In genomic region chr22:23402275-23403151, GRCh38 we compare ENCODE assay signal across 8 cellular contexts.
DNase-seq lines count a peak whose midpoint lies in the region; ATAC-seq, FAIRE-seq and TF ChIP-seq lines count a peak whose summit lies in the region.

No MANE protein-coding gene starts in this region.

- H3K9me2 ChIP-seq in SK-N-SH, result no peaks in the 10 kb centered on the region

- H3K27me3 ChIP-seq in SK-N-SH (ENCODE audit: insufficient read depth) (no peaks in the 10 kb centered on the region), iPS-20b (ENCODE audit: insufficient read depth, low read length) (no peaks in the 10 kb centered on the region)

- H3K27ac ChIP-seq in 22Rv1 (peak overlapping the region; percentile 86), SK-N-SH (ENCODE audit: low read depth in 2 of 2, low read length in 1 of 2) (peak overlapping the region in 1 of 2 experiments; percentile 82; a peak in 2 of 4 replicates), iPS-20b (ENCODE audit: low read length) (no peak overlapping the region)

- no peaks in the 10 kb centered on the region for H4K20me1 ChIP-seq in SK-N-SH (ENCODE audit: insufficient read depth)

- H3K36me3 Mint-ChIP-seq in brain, result no peaks in the 10 kb centered on the region

- peak overlapping the region; percentile 35; the same call in 1 of the 2 replicates for H2AFZ ChIP-seq in SK-N-SH (ENCODE audit: low read depth)

- H3K27ac Mint-ChIP-seq in brain, result peak overlapping the region in 2 of 5 experiments; percentile 43 to 92

- no peak for TF ChIP-seq EP300 in SK-N-SH (IDR thresholded peaks at IDR 0.05; ENCODE audit: borderline replicate concordance in 1 of 2, low read depth in 1 of 2, low read length in 1 of 2)

- H3K9me3 Mint-ChIP-seq in brain, result peaks cover 0 to 12% (median 0%) of the 10 kb centered on the region in 5 experiments

- peaks cover 2% of the 10 kb centered on the region for H3K27me3 Mint-ChIP-seq in brain

- H3K79me2 ChIP-seq in SK-N-SH (ENCODE audit: insufficient read depth), result no peaks in the 10 kb centered on the region

- H3K4me3 ChIP-seq in SK-N-SH (ENCODE audit: low read depth in 2 of 2, low read length in 1 of 2) (peak overlapping the region in 1 of 2 experiments; percentile 45; a peak in 2 of 4 replicates), iPS-20b (ENCODE audit: low read length) (peak overlapping the region; percentile 60; the same call in 1 of the 2 replicates)

- H3F3A ChIP-seq in SK-N-SH (replicated peaks; ENCODE audit: insufficient read depth), result peaks cover 5% of the 10 kb centered on the region

- peak; percentile 79 for TF ChIP-seq RAD21 in SK-N-SH (IDR thresholded peaks at IDR 0.05; ENCODE audit: low read length)

- POLR2A ChIA-PET in SK-N-SH (lab: Yijun Ruan, JAX), result interaction anchor here (1.2 to 1.5 kb wide), 2 partner anchors 34 to 119 kb away, joined by 3 read pairs; no protein-coding TSS in a partner anchor

- peak overlapping the region; percentile 72 for H3K4me2 ChIP-seq in SK-N-SH

- no peaks in the 10 kb centered on the region for H3K36me3 ChIP-seq in SK-N-SH (replicated peaks in 1 of 2; ENCODE audit: control insufficient read depth in 1 of 2, insufficient read depth in 2 of 2, low read length in 1 of 2)
- no peaks in the 10 kb centered on the region for H3K36me3 ChIP-seq in iPS-20b (ENCODE audit: insufficient read depth, low read depth, low read length)

- no peak for ATAC-seq in HG03460 (IDR thresholded peaks at IDR 0.05; ENCODE audit: unreplicated experiment)

- WGBS in SK-N-SH (ENCODE audit: low lambda C conversion rate), result 16% methylated on average over 28 of the region's 82 CpGs

- DNase-seq in GM12892 (ENCODE audit: insufficient read length), result peak; percentile 70
- DNase-seq in HuH-7.5 (ENCODE audit: low spot score), result peak; percentile 86
- peak; percentile 96 for DNase-seq in SK-N-SH
- DNase-seq in stimulated activated CD4-positive, alpha-beta T cell treated with anti-CD3 and anti-CD28 coated beads, Interleukin-12 subunit alpha, Interleukin-12 subunit beta, amount 100 ng/mL, for 48 hours (ENCODE audit: low read depth in 2 of 3, low spot score in 1 of 3), result peak; percentile 25 to 43 (median 35)

- H3K4me3 Mint-ChIP-seq in brain, result peak overlapping the region in 2 of 5 experiments; percentile 51 to 55

- H3K9ac ChIP-seq in SK-N-SH (peak overlapping the region; percentile 31; the same call in 1 of the 2 replicates), iPS-20b (ENCODE audit: low read depth, low read length) (peak overlapping the region; percentile 71; the same call in 1 of the 2 replicates)

- H3K4me1 ChIP-seq in SK-N-SH (ENCODE audit: control insufficient read depth in 1 of 2, insufficient read depth in 2 of 2, low read depth in 1 of 2, low read length in 1 of 2) (peaks cover 0 to 42% of the 10 kb centered on the region in 2 experiments; a peak in 1 of 4 replicates), iPS-20b (ENCODE audit: insufficient read depth, low read length) (no peaks in the 10 kb centered on the region)

- H3K4me1 Mint-ChIP-seq in brain, result peaks cover 5% of the 10 kb centered on the region

- TF ChIP-seq CTCF in 22Rv1 (IDR thresholded peaks at IDR 0.05) (peak; percentile 93), SK-N-SH (IDR thresholded peaks at IDR 0.05) (peak; percentile 54), brain (conservative IDR thresholded peaks at IDR 0.05) (peak; percentile 64 to 86)

- CTCF ChIA-PET in SK-N-SH (lab: Yijun Ruan, JAX), result interaction anchor here (0.5 to 5.1 kb wide), 26 partner anchors 10 to 355 kb away, joined by 3 to 31 read pairs (median 3); no protein-coding TSS in a partner anchor

- FAIRE-seq in GM12892 (lab: Jason Lieb, UNC), result peak; percentile 77

- no peak for TF ChIP-seq POLR2A in GM12892 (IDR thresholded peaks at IDR 0.05; ENCODE audit: low read depth, low read length)

- no peaks in the 10 kb centered on the region for H3K9me3 ChIP-seq in SK-N-SH
- H3K9me3 ChIP-seq in iPS-20b (ENCODE audit: insufficient read depth, low read depth, low read length), result no peaks in the 10 kb centered on the region

TF ChIP-seq in SK-N-SH, 30 proteins besides CTCF, POLR2A, EP300 and RAD21:
- TF ChIP-seq TEAD4 (IDR thresholded peaks at IDR 0.05; ENCODE audit: borderline replicate concordance, insufficient read depth), result no peak
- no peak for TF ChIP-seq TCF12 (IDR thresholded peaks at IDR 0.05)
- TF ChIP-seq YY1 (IDR thresholded peaks at IDR 0.05; ENCODE audit: low read depth), result no peak
- TF ChIP-seq, protein P1, sequence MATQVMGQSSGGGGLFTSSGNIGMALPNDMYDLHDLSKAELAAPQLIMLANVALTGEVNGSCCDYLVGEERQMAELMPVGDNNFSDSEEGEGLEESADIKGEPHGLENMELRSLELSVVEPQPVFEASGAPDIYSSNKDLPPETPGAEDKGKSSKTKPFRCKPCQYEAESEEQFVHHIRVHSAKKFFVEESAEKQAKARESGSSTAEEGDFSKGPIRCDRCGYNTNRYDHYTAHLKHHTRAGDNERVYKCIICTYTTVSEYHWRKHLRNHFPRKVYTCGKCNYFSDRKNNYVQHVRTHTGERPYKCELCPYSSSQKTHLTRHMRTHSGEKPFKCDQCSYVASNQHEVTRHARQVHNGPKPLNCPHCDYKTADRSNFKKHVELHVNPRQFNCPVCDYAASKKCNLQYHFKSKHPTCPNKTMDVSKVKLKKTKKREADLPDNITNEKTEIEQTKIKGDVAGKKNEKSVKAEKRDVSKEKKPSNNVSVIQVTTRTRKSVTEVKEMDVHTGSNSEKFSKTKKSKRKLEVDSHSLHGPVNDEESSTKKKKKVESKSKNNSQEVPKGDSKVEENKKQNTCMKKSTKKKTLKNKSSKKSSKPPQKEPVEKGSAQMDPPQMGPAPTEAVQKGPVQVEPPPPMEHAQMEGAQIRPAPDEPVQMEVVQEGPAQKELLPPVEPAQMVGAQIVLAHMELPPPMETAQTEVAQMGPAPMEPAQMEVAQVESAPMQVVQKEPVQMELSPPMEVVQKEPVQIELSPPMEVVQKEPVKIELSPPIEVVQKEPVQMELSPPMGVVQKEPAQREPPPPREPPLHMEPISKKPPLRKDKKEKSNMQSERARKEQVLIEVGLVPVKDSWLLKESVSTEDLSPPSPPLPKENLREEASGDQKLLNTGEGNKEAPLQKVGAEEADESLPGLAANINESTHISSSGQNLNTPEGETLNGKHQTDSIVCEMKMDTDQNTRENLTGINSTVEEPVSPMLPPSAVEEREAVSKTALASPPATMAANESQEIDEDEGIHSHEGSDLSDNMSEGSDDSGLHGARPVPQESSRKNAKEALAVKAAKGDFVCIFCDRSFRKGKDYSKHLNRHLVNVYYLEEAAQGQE (IDR thresholded peaks at IDR 0.05; ENCODE audit: low read depth, low read length), result peak; percentile 53; the same call in 1 of the 2 replicates
- no peak for TF ChIP-seq USF2 (IDR thresholded peaks at IDR 0.05; ENCODE audit: borderline replicate concordance, low read depth, low read length)
- TF ChIP-seq NRF1 (IDR thresholded peaks at IDR 0.05; ENCODE audit: low read depth, low read length), result peak; percentile 22; the same call in 1 of the 2 replicates
- peak; percentile 81 for TF ChIP-seq SMC3 (IDR thresholded peaks at IDR 0.05; ENCODE audit: low read depth, low read length)
- 0 out of 2 replicates have a peak, but pooled peaks have one; percentile 9 for TF ChIP-seq NFIC (IDR thresholded peaks at IDR 0.05; ENCODE audit: borderline replicate concordance)

Comparison
In these comparisons a context has a peak if more than half of its experiments do, and no peak if none do; other contexts are left out.
1. DNase-seq: peak in every context shown above with its lines; median percentile 96 in SK-N-SH; 86 in HuH-7.5; 70 in GM12892; 35 in stimulated activated CD4-positive, alpha-beta T cell treated with anti-CD3 and anti-CD28 coated beads, Interleukin-12 subunit alpha, Interleukin-12 subunit beta, amount 100 ng/mL, for 48 hours.